In genomic region chr2:120945832-120946231, GRCh38 we compare ENCODE assay signal across 20 cellular contexts.
DNase-seq lines count a peak whose midpoint lies in the region; ATAC-seq and TF ChIP-seq lines count a peak whose summit lies in the region.
"Had no signal": no experiment of that assay in that cellular context is flagged by ENCODE, and none has a peak within 500 bp of the region (broad histone marks: within the 10 kb centered on the region; RNA-seq: fewer than 3 reads in every experiment).

No MANE protein-coding gene starts in this region.

- H2BK5ac ChIP-seq in H9 (ENCODE audit: insufficient read length, low read length), result no peak overlapping the region

- H4K5ac ChIP-seq in H9 (ENCODE audit: insufficient read length, low read depth, low read length), result no peak overlapping the region

- H4K91ac ChIP-seq in H9 (ENCODE audit: insufficient read length, low read depth, low read length), result no peak overlapping the region

- in situ Hi-C loops in SK-MEL-5 (cut with HindIII; ENCODE audit: low pct_unique_long_range_greater_than_20kb, low sequenced_read_pairs), result no loop called here

- no peak overlapping the region for H3K4me2 ChIP-seq in H9 (ENCODE audit: insufficient read depth, insufficient read length, low read length)

- H3K36me3 Mint-ChIP-seq in H9 (ENCODE audit: insufficient read depth in 1 of 3, low read depth in 3 of 3) (peaks cover 5 to 17% (median 12%) of the 10 kb centered on the region in 3 experiments; a peak in 6 of 7 replicates), progenitor cell of endocrine pancreas (ENCODE audit: insufficient read depth) (peaks cover 2% of the 10 kb centered on the region)
- H3K36me3 Mint-ChIP-seq: CD4-positive, alpha-beta memory T cell had no signal

- H3K56ac ChIP-seq in H9 (ENCODE audit: insufficient read length, low read depth, low read length), result no peak overlapping the region

- no peaks in the 10 kb centered on the region; the same call in 1 of the 2 replicates for H3K79me2 ChIP-seq in H9 (ENCODE audit: insufficient read depth, low read length)

- no peak overlapping the region for H4K8ac ChIP-seq in H9 (replicated peaks; ENCODE audit: insufficient read length, low read depth, low read length)

- H3K4me1 ChIP-seq in H9 (ENCODE audit: insufficient read depth, low read length), result no peaks in the 10 kb centered on the region

- H3K27me3 Mint-ChIP-seq in H9 (ENCODE audit: low read depth), result peaks cover 1% of the 10 kb centered on the region; the same call in 1 of the 2 replicates
- H3K27me3 Mint-ChIP-seq in progenitor cell of endocrine pancreas, result peaks cover 86% of the 10 kb centered on the region
- H3K27me3 Mint-ChIP-seq: CD4-positive, alpha-beta memory T cell had no signal

- no CpG with 5 or more reads among the region's 1 CpG for WGBS in H9 (ENCODE audit: extremely low coverage, insufficient read length, low lambda C conversion rate)

- H3K4me1 Mint-ChIP-seq in H9, result peaks cover 0 to 4% of the 10 kb centered on the region in 2 experiments; a peak in 1 of 4 replicates
- peaks cover 3% of the 10 kb centered on the region for H3K4me1 Mint-ChIP-seq in progenitor cell of endocrine pancreas (ENCODE audit: low read depth)

- DNase-seq in H9 (no peak), SK-MEL-5 (ENCODE audit: low read depth, low spot score) (peak; percentile 79), islet precursor cell (peak; percentile 67), progenitor cell of endocrine pancreas (ENCODE audit: low spot score, unreplicated experiment) (no peak), NCI-H1930 (lab: John Stamatoyannopoulos, UW) (no peak), NCI-H2196 (lab: John Stamatoyannopoulos, UW; ENCODE audit: unreplicated experiment) (no peak)
- DNase-seq: C1 segment of cervical spinal cord; Caco-2; CD4-positive, alpha-beta memory T cell; DMS 273 treated with DMSO at 0.1 percent for 48 hours; DMS79; GF-D8; NCI-H1092; NCI-H1417 treated with DMSO at 0.1 percent for 48 hours; NCI-H187; NCI-H446; NCI-H524 treated with DMSO at 0.1 percent for 48 hours; NCI-H774; SIG-M5 had no signal

- H3K4ac ChIP-seq in H9 (ENCODE audit: low read depth, low read length), result no peak overlapping the region

- no peak overlapping the region for H2BK120ac ChIP-seq in H9 (ENCODE audit: low read depth, low read length, poor library complexity, severe bottlenecking)

- H3K27ac ChIP-seq in H9 (ENCODE audit: insufficient read length, low read depth, low read length), result no peak overlapping the region

- TF ChIP-seq CTCF in H9 (conservative IDR thresholded peaks at IDR 0.05) (no peak), progenitor cell of endocrine pancreas (IDR thresholded peaks at IDR 0.05; ENCODE audit: unreplicated experiment) (no peak)

- no peak overlapping the region for H3K18ac ChIP-seq in H9 (ENCODE audit: insufficient read length, low read depth, low read length)

- H2BK12ac ChIP-seq in H9 (ENCODE audit: insufficient read length, low read depth, low read length), result no peak overlapping the region

- H3K27ac Mint-ChIP-seq in H9 (peak overlapping the region; percentile 16 to 50 (median 42); a peak in 4 of 7 replicates), progenitor cell of endocrine pancreas (peak overlapping the region; percentile 21)

- H2BK20ac ChIP-seq in H9 (ENCODE audit: low read depth, low read length, poor library complexity, severe bottlenecking), result no peak overlapping the region

- H2AFZ ChIP-seq in H9 (ENCODE audit: low read length), result no peak overlapping the region

- H3K9me3 Mint-ChIP-seq in H9 (no peaks in the 10 kb centered on the region), progenitor cell of endocrine pancreas (ENCODE audit: low read depth) (no peaks in the 10 kb centered on the region)

- no peak for ATAC-seq in HG02642 (IDR thresholded peaks at IDR 0.05; ENCODE audit: poor library complexity, unreplicated experiment)

- H3K27me3 ChIP-seq in H9 (ENCODE audit: insufficient read depth, low read length), result no peaks in the 10 kb centered on the region

- H3K23me2 ChIP-seq in H9 (ENCODE audit: insufficient read length, low read depth, low read length, poor library complexity, severe bottlenecking), result no peaks in the 10 kb centered on the region

- H4K20me1 ChIP-seq in H9 (ENCODE audit: control insufficient read depth, insufficient read depth, insufficient read length), result no peaks in the 10 kb centered on the region

- H2BK15ac ChIP-seq in H9 (ENCODE audit: low read depth, low read length), result no peak overlapping the region

- no peak overlapping the region for H2AK5ac ChIP-seq in H9 (ENCODE audit: insufficient read length, low read length)

- H3K23ac ChIP-seq in H9 (ENCODE audit: insufficient read length, low read depth, low read length), result no peak overlapping the region

- H3K4me3 Mint-ChIP-seq in H9 (no peak overlapping the region), progenitor cell of endocrine pancreas (ENCODE audit: low read depth) (no peak overlapping the region)
- H3K4me3 Mint-ChIP-seq: CD4-positive, alpha-beta memory T cell had no signal

- no peak overlapping the region for H3T11ph ChIP-seq in H9 (ENCODE audit: low read length)

- no peak overlapping the region for H3K9ac ChIP-seq in H9 (ENCODE audit: extremely low read depth, insufficient read length, low read length)

- no peak overlapping the region; the same call in 1 of the 2 replicates for H3K14ac ChIP-seq in H9 (ENCODE audit: insufficient read depth, low read length)

- H3K79me1 ChIP-seq in H9 (ENCODE audit: insufficient read depth, low read depth, low read length, poor library complexity, severe bottlenecking), result no peaks in the 10 kb centered on the region

- no peaks in the 10 kb centered on the region for H3K9me3 ChIP-seq in H9 (ENCODE audit: control insufficient read depth, low read depth, low read length)
- H3K9me3 ChIP-seq: Caco-2 had no signal

Comparison
In these comparisons a context has a peak if more than half of its experiments do, and no peak if none do; other contexts are left out.
1. DNase-seq: peak in SK-MEL-5 (single experiment) and islet precursor cell (single experiment); none in H9 (single experiment), progenitor cell of endocrine pancreas (single experiment), NCI-H1930 (0 of 2) and NCI-H2196 (single experiment).